Comparison of ENCODE assay signal across 8 cellular contexts in genomic region chr3:168047190-168047795, GRCh38. TPM values are rescaled to one million over a fixed set of nuclear protein-coding genes. Genes with fewer than 3 reads are reported as not detected.
DNase-seq lines count a peak whose midpoint lies in the region; ATAC-seq and TF ChIP-seq lines count a peak whose summit lies in the region.

No MANE protein-coding gene starts in this region.

- DNase-seq in CD1c-positive myeloid dendritic cell (ENCODE audit: extremely low spot score) (peak; percentile 78), NCI-H187 treated with DMSO at 0.1 percent for 48 hours (lab: John Stamatoyannopoulos, UW) (peak; percentile 61), fibroblast of mammary gland (ENCODE audit: low read depth) (peak; percentile 88), neural crest cell (ENCODE audit: low read depth, low spot score) (no peak)
- no peak for DNase-seq in activated naive CD4-positive, alpha-beta T cell treated with anti-CD3 and anti-CD28 coated beads for 36 hours

- intact Hi-C loops in activated naive CD4-positive, alpha-beta T cell treated with anti-CD3 and anti-CD28 coated beads for 36 hours (cut with micrococcal nuclease), result loop anchor here (1.0 to 5.0 kb wide), 5 partner anchors 49 to 1695 kb away; no protein-coding TSS in a partner anchor

- TF ChIP-seq CTCF in SU-DHL-6 (IDR thresholded peaks at IDR 0.05; ENCODE audit: insufficient read depth, low read length, poor library complexity, severe bottlenecking), result peak; percentile 85
- peak; percentile 81 for TF ChIP-seq CTCF in fibroblast of mammary gland (conservative IDR thresholded peaks at IDR 0.05; ENCODE audit: control insufficient read depth, insufficient read depth, low read depth, low read length)
- TF ChIP-seq CTCF in neural crest cell (conservative IDR thresholded peaks at IDR 0.05), result peak; percentile 87

- no peaks in the 10 kb centered on the region for H3K27me3 ChIP-seq in SU-DHL-6 (ENCODE audit: low read length)

- peaks cover 5% of the 10 kb centered on the region; the same call in 1 of the 2 replicates for H3F3A ChIP-seq in SU-DHL-6 (ENCODE audit: insufficient read depth)

- H3K4me2 ChIP-seq in SU-DHL-6 (ENCODE audit: low read depth, low read length, poor library complexity, severe bottlenecking), result no peak overlapping the region

- no peak overlapping the region for H3K27ac ChIP-seq in SU-DHL-6 (ENCODE audit: low read depth, low read length)

- H4K20me1 ChIP-seq in SU-DHL-6 (ENCODE audit: low read depth, low read length), result no peaks in the 10 kb centered on the region

- no peaks in the 10 kb centered on the region for H3K9me2 ChIP-seq in SU-DHL-6 (replicated peaks; ENCODE audit: insufficient read depth, low read length)

- H3K9ac ChIP-seq in SU-DHL-6 (ENCODE audit: low read length), result no peak overlapping the region

- H3K36me3 ChIP-seq in SU-DHL-6 (ENCODE audit: low read length), result 0 out of 2 replicates have a peak, but pooled peaks cover 4% of the 10 kb centered on the region

- H3K79me2 ChIP-seq in SU-DHL-6 (ENCODE audit: insufficient read depth, low read length), result peaks cover 19% of the 10 kb centered on the region

- no peaks in the 10 kb centered on the region for H3K9me3 ChIP-seq in SU-DHL-6 (ENCODE audit: insufficient read depth, low read length)

- H2AFZ ChIP-seq in SU-DHL-6 (ENCODE audit: low read depth, low read length, severe bottlenecking), result no peak overlapping the region

- H3K9me3 Mint-ChIP-seq in neural crest cell, result no peaks in the 10 kb centered on the region
- no peaks in the 10 kb centered on the region for H3K9me3 Mint-ChIP-seq in activated naive CD4-positive, alpha-beta T cell treated with anti-CD3 and anti-CD28 coated beads for 36 hours

- CTCF ChIA-PET in activated naive CD4-positive, alpha-beta T cell treated with anti-CD3 and anti-CD28 coated beads for 36 hours (lab: Charles Lee), result interaction anchor here (0.7 to 3.0 kb wide), 9 partner anchors 11 to 800 kb away, joined by 3 to 6 read pairs (median 3); no protein-coding TSS in a partner anchor

- H3K4me3 Mint-ChIP-seq in neural crest cell, result no peak overlapping the region
- no peak overlapping the region for H3K4me3 Mint-ChIP-seq in activated naive CD4-positive, alpha-beta T cell treated with anti-CD3 and anti-CD28 coated beads for 36 hours

- no peaks in the 10 kb centered on the region for H3K27me3 Mint-ChIP-seq in neural crest cell (ENCODE audit: low read depth)
- H3K27me3 Mint-ChIP-seq in activated naive CD4-positive, alpha-beta T cell treated with anti-CD3 and anti-CD28 coated beads for 36 hours (ENCODE audit: low read depth), result peaks cover 9% of the 10 kb centered on the region

- ATAC-seq in GM18907 (IDR thresholded peaks at IDR 0.05; ENCODE audit: unreplicated experiment) (peak; percentile 76), HG03045 (IDR thresholded peaks at IDR 0.05; ENCODE audit: unreplicated experiment) (peak; percentile 61)

- peaks cover 4% of the 10 kb centered on the region for H3K36me3 Mint-ChIP-seq in neural crest cell (ENCODE audit: low read depth)
- no peaks in the 10 kb centered on the region for H3K36me3 Mint-ChIP-seq in activated naive CD4-positive, alpha-beta T cell treated with anti-CD3 and anti-CD28 coated beads for 36 hours (ENCODE audit: low read depth)

- no peak overlapping the region for H3K4me3 ChIP-seq in SU-DHL-6 (ENCODE audit: insufficient read depth, low read length, poor library complexity, severe bottlenecking)
- no peak overlapping the region for H3K4me3 ChIP-seq in fibroblast of mammary gland (ENCODE audit: control insufficient read depth, low read depth, low read length)

- peak overlapping the region; percentile 51 for H3K27ac Mint-ChIP-seq in neural crest cell (ENCODE audit: unreplicated experiment)
- no peak overlapping the region for H3K27ac Mint-ChIP-seq in activated naive CD4-positive, alpha-beta T cell treated with anti-CD3 and anti-CD28 coated beads for 36 hours

- H3K4me1 Mint-ChIP-seq in neural crest cell, result peaks cover 12% of the 10 kb centered on the region
- H3K4me1 Mint-ChIP-seq in activated naive CD4-positive, alpha-beta T cell treated with anti-CD3 and anti-CD28 coated beads for 36 hours (ENCODE audit: low read depth), result no peaks in the 10 kb centered on the region

RNA-seq across cellular contexts. Expression of gene GOLIM4, which starts 48.4 kb away (rescaled TPM):
- total RNA-seq in neural crest cell, result 29.3 and 30.8 TPM in 2 replicates
- total RNA-seq in activated naive CD4-positive, alpha-beta T cell treated with anti-CD3 and anti-CD28 coated beads for 36 hours, result under 1 TPM; 0.67 to 0.98 TPM

Comparison
In these comparisons a context has a peak if more than half of its experiments do, and no peak if none do; other contexts are left out.
1. DNase-seq: peak in CD1c-positive myeloid dendritic cell (single experiment), NCI-H187 treated with DMSO at 0.1 percent for 48 hours (single experiment) and fibroblast of mammary gland (single experiment); none in neural crest cell (single experiment) and activated naive CD4-positive, alpha-beta T cell treated with anti-CD3 and anti-CD28 coated beads for 36 hours (single experiment).
2. RNA of gene GOLIM4, which starts 48.4 kb away (total RNA-seq): 29.3 to 30.8 TPM in neural crest cell; 0.67 to 0.98 TPM in activated naive CD4-positive, alpha-beta T cell treated with anti-CD3 and anti-CD28 coated beads for 36 hours; every median in the first group is over 10 times any median in the second.
3. Peak in every context shown above with its lines, with median percentiles within 50 percentile points of each other: CTCF ChIP-seq.